ENCODE assay signal across 16 cellular contexts in the genomic region with DNA sequence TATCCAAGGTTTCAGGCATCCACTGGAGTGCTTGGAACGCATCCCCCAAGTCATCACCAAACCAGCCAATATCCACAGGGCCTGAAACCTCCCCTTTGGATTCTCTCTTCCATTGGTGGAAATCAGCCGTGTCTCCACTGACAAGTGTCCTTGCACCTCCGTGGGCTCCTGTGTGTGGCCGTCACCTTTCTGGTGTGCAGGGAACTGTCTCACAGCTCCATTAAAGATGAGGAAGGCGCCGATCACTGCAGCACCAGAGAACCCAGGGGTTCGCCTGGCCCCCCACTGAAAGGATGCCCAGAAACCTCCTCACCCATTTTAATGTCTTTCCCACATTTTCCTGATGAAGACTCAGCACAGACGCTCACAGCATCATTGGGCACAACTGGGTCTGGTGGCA.
"Had no signal": no experiment of that assay in that cellular context is flagged by ENCODE, and none has a peak within 500 bp of the region (broad histone marks: within the 10 kb centered on the region; RNA-seq: fewer than 3 reads in every experiment).

No MANE protein-coding gene starts in this region.

- ATAC-seq: body of pancreas; foreskin keratinocyte; naive thymus-derived CD4-positive, alpha-beta T cell; pancreas; sciatic nerve; stimulated activated naive B cell treated with anti-CD40 and anti-IgM and Interleukin-4, amounts not matched to agents 10 μg/mL and 1 μg/mL and 100 μg/mL, for 72 hours; T-helper 17 cell had no signal

- H3K9me3 Mint-ChIP-seq: activated T-helper 1 cell treated with anti-CD3 and anti-CD28 coated beads, Interleukin-12 subunit alpha, Interleukin-12 subunit beta, Interleukin-2, Interleukin-4 antibody, amounts not matched to agents 30 ng/mL and 10 ng/mL and 1 ng/mL, durations not matched to agents 14 hours and 24 hours and 36 hours; memory B cell; naive thymus-derived CD4-positive, alpha-beta T cell; stimulated activated naive B cell treated with anti-CD40 and anti-IgM and Interleukin-4, amounts not matched to agents 10 μg/mL and 1 μg/mL and 100 μg/mL, for 72 hours had no signal

- H3K27me3 Mint-ChIP-seq: naive thymus-derived CD4-positive, alpha-beta T cell; T-helper 17 cell had no signal

- H3K36me3 Mint-ChIP-seq: memory B cell; naive thymus-derived CD4-positive, alpha-beta T cell; stimulated activated naive B cell treated with anti-CD40 and anti-IgM and Interleukin-4, amounts not matched to agents 10 μg/mL and 1 μg/mL and 100 μg/mL, for 72 hours had no signal

- H3K4me3 Mint-ChIP-seq: activated T-helper 1 cell treated with anti-CD3 and anti-CD28 coated beads, Interleukin-12 subunit alpha, Interleukin-12 subunit beta, Interleukin-2, Interleukin-4 antibody, amounts not matched to agents 30 ng/mL and 10 ng/mL and 1 ng/mL, durations not matched to agents 14 hours and 24 hours and 36 hours; memory B cell; naive thymus-derived CD4-positive, alpha-beta T cell; stimulated activated naive B cell treated with anti-CD40 and anti-IgM and Interleukin-4, amounts not matched to agents 10 μg/mL and 1 μg/mL and 100 μg/mL, for 72 hours; T-helper 17 cell had no signal

- DNase-seq: activated naive CD4-positive, alpha-beta T cell; caudate nucleus; foreskin keratinocyte; glutamatergic neuron; kidney glomerular epithelial cell; SJCRH30; stimulated activated CD4-positive, alpha-beta T cell treated with anti-CD3 and anti-CD28 coated beads, Interleukin-4, amount 100 ng/mL, for 4 hours; stimulated activated naive B cell treated with anti-CD40 and anti-IgM and Interleukin-4, amounts not matched to agents 10 μg/mL and 1 μg/mL and 100 μg/mL, for 72 hours; thyroid gland had no signal
